Comparison of ENCODE assay signal across 9 cellular contexts in the genomic region with DNA sequence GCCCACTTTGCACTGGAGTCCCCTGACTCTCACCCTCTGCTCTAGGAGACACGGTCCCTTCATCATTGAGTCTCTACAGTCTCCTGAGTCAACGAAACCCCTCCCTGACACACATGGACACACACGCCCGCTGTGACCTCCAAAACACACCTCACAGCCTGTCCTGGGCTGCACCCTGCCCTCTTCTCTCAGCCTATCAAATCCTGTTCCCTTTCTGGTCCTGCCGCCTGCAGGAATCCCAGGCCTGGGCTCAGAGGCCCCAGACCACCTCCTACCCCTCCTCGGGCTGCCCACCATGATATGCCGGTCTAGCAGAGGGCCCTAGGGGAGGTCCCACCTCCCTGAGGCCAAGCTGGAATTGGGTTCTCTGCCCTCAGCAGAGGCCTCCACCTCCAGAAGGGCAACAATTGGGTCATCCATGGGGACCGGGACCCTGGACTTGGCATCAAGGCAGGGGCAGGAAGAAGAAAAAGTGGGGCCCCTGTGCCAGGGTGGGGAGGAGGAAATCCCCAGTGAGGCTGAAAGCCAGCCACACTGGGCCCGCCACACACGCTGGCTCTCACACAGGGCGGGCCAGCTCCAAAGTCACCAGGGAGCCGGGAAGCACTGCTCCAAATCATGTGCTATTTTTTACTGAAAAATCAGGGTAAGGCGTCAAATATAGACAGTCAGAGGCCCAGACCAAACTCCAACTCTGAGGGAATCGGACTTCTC. TPM values are rescaled to one million over a fixed set of nuclear protein-coding genes. Genes with fewer than 3 reads are reported as not detected.
DNase-seq lines count a peak whose midpoint lies in the region; ATAC-seq, FAIRE-seq and TF ChIP-seq lines count a peak whose summit lies in the region.
"Had no signal": no experiment of that assay in that cellular context is flagged by ENCODE, and none has a peak within 500 bp of the region (broad histone marks: within the 10 kb centered on the region; RNA-seq: fewer than 3 reads in every experiment).

No MANE protein-coding gene starts in this region.

- no TSS peak for BruUV-seq in endothelial cell of umbilical vein (replicated peaks; lab: Mats Ljungman, UMichigan)

- H3F3A ChIP-seq in OCI-LY1 (ENCODE audit: insufficient read depth, low read length), result no peaks in the 10 kb centered on the region

- peaks cover 0 to 76% (median 34%) of the 10 kb centered on the region in 4 donors for H3K4me1 Mint-ChIP-seq in CD4-positive, CD25-positive, alpha-beta regulatory T cell

- H3K9me3 ChIP-seq in CD4-positive, CD25-positive, alpha-beta regulatory T cell (ENCODE audit: control insufficient read depth in 2 of 2, low read length in 2 of 2), result no peaks in the 10 kb centered on the region
- no peaks in the 10 kb centered on the region for H3K9me3 ChIP-seq in OCI-LY1 (ENCODE audit: low read length)
- no peaks in the 10 kb centered on the region for H3K9me3 ChIP-seq in endothelial cell of umbilical vein (replicated peaks; ENCODE audit: control insufficient read depth, insufficient read depth, low read length)
- no peaks in the 10 kb centered on the region for H3K9me3 ChIP-seq in osteoblast (ENCODE audit: low read depth, low read length)

- ATAC-seq in CD4-positive, CD25-positive, alpha-beta regulatory T cell (ENCODE audit: low read depth in 2 of 2), result no peak
- ATAC-seq in HG03135 (IDR thresholded peaks at IDR 0.05; ENCODE audit: unreplicated experiment) (no peak), HG03432 (IDR thresholded peaks at IDR 0.05; ENCODE audit: unreplicated experiment) (no peak), GM19035 (IDR thresholded peaks at IDR 0.05; ENCODE audit: unreplicated experiment) (no peak)

- no peak for TF ChIP-seq POLR2A in endothelial cell of umbilical vein (IDR thresholded peaks at IDR 0.05; ENCODE audit: low read depth, low read length)

- CTCF ChIA-PET in endothelial cell of umbilical vein (lab: Charles Lee), result interaction anchor here (1.0 to 4.1 kb wide), 7 partner anchors 8 to 53 kb away, joined by 3 to 21 read pairs (median 5); a partner anchor contains a TSS

- dilution Hi-C loops in endothelial cell of umbilical vein (cut with MboI; ENCODE audit: extremely low pct_ligation_motif_present, low sequenced_read_pairs), result no loop called here

- peak overlapping the region; percentile 91 to 94 (median 93) for H3K4me3 Mint-ChIP-seq in CD4-positive, CD25-positive, alpha-beta regulatory T cell

- intact Hi-C loops in endothelial cell of umbilical vein (cut with micrococcal nuclease), result no loop called here

- H3K36me3 Mint-ChIP-seq in CD4-positive, CD25-positive, alpha-beta regulatory T cell, result peaks cover 22% of the 10 kb centered on the region

- H3K27ac ChIP-seq in CD4-positive, CD25-positive, alpha-beta regulatory T cell (ENCODE audit: insufficient read depth, low read length, poor library complexity, severe bottlenecking), result peak overlapping the region; percentile 71
- H3K27ac ChIP-seq in OCI-LY1 (ENCODE audit: low read depth, low read length, poor library complexity, severe bottlenecking) (peak overlapping the region; percentile 66), endothelial cell of umbilical vein (ENCODE audit: insufficient read depth, low read depth, low read length) (peak overlapping the region; percentile 19), osteoblast (ENCODE audit: low read depth, low read length) (peak overlapping the region; percentile 78)

- H3K4me3 ChIP-seq in CD4-positive, CD25-positive, alpha-beta regulatory T cell (ENCODE audit: low read depth, low read length), result peak overlapping the region; percentile 69
- peak overlapping the region; percentile 80 for H3K4me3 ChIP-seq in OCI-LY1 (ENCODE audit: low read depth, low read length, poor library complexity, severe bottlenecking)
- H3K4me3 ChIP-seq in endothelial cell of umbilical vein (replicated peaks in 1 of 3; ENCODE audit: insufficient read depth in 1 of 3, low read depth in 1 of 3, low read length in 3 of 3), result peak overlapping the region; percentile 9 to 82 (median 65)
- peak overlapping the region; percentile 84 for H3K4me3 ChIP-seq in osteoblast (ENCODE audit: insufficient read depth, low read length)

- no peaks in the 10 kb centered on the region for H3K9me2 ChIP-seq in OCI-LY1 (ENCODE audit: low read depth, low read length)

- H3K36me3 ChIP-seq in CD4-positive, CD25-positive, alpha-beta regulatory T cell (ENCODE audit: control insufficient read depth, insufficient read depth, low read length), result peaks cover 28% of the 10 kb centered on the region
- H3K36me3 ChIP-seq in OCI-LY1 (ENCODE audit: insufficient read depth, low read length), result peaks cover 36% of the 10 kb centered on the region
- H3K36me3 ChIP-seq in endothelial cell of umbilical vein (ENCODE audit: control insufficient read depth in 2 of 2, extremely low read depth in 1 of 2, insufficient read depth in 2 of 2, low read length in 2 of 2), result peaks cover 0 to 26% of the 10 kb centered on the region in 2 experiments
- peaks cover 34% of the 10 kb centered on the region for H3K36me3 ChIP-seq in osteoblast (ENCODE audit: insufficient read depth, low read length)

- H3K79me2 ChIP-seq in OCI-LY1 (ENCODE audit: insufficient read depth, low read length) (no peaks in the 10 kb centered on the region), endothelial cell of umbilical vein (ENCODE audit: control insufficient read depth, insufficient read depth, low read length) (peaks cover 78% of the 10 kb centered on the region), osteoblast (ENCODE audit: insufficient read depth, low read length) (peaks cover 87% of the 10 kb centered on the region)

- peaks cover 72% of the 10 kb centered on the region for H3K4me1 ChIP-seq in CD4-positive, CD25-positive, alpha-beta regulatory T cell (ENCODE audit: control insufficient read depth, insufficient read depth, low read length, poor library complexity, severe bottlenecking)
- H3K4me1 ChIP-seq in OCI-LY1 (ENCODE audit: insufficient read depth, low read length, severe bottlenecking), result peaks cover 30% of the 10 kb centered on the region
- H3K4me1 ChIP-seq in endothelial cell of umbilical vein (ENCODE audit: control insufficient read depth, extremely low read depth, insufficient read depth, low read length), result peaks cover 35% of the 10 kb centered on the region
- H3K4me1 ChIP-seq in osteoblast (ENCODE audit: insufficient read depth, low read length), result peaks cover 34% of the 10 kb centered on the region

- H2AFZ ChIP-seq in OCI-LY1 (ENCODE audit: low read length) (no peak overlapping the region), endothelial cell of umbilical vein (ENCODE audit: low read depth, low read length) (no peak overlapping the region), osteoblast (ENCODE audit: low read length) (no peak overlapping the region)

- H3K4me2 ChIP-seq in OCI-LY1 (ENCODE audit: low read length) (peak overlapping the region; percentile 69), endothelial cell of umbilical vein (ENCODE audit: insufficient read depth, low read length) (peak overlapping the region; percentile 82), osteoblast (ENCODE audit: insufficient read depth, low read length) (peak overlapping the region; percentile 95)

- peak overlapping the region; percentile 82 to 95 (median 92) for H3K27ac Mint-ChIP-seq in CD4-positive, CD25-positive, alpha-beta regulatory T cell

- H3K9me1 ChIP-seq in endothelial cell of umbilical vein (replicated peaks; ENCODE audit: control insufficient read depth, extremely low read depth, insufficient read depth, low read length), result no peaks in the 10 kb centered on the region

- FAIRE-seq in endothelial cell of umbilical vein (lab: Jason Lieb, UNC), result peak; percentile 21
- FAIRE-seq: islet of Langerhans had no signal

- POLR2A ChIA-PET in endothelial cell of umbilical vein (lab: Charles Lee), result no interaction called here

- TF ChIP-seq CTCF in OCI-LY1 (IDR thresholded peaks at IDR 0.05; ENCODE audit: low read length) (no peak), endothelial cell of umbilical vein (IDR thresholded peaks at IDR 0.05; ENCODE audit: extremely low read depth in 1 of 2, insufficient read depth in 1 of 2, low read depth in 1 of 2, low read length in 2 of 2) (no peak), osteoblast (IDR thresholded peaks at IDR 0.05; ENCODE audit: extremely low read depth, low read depth, low read length) (no peak)

- H3K9me3 Mint-ChIP-seq in CD4-positive, CD25-positive, alpha-beta regulatory T cell, result peaks cover 0 to 2% (median 0%) of the 10 kb centered on the region in 7 donors

- H3K27me3 Mint-ChIP-seq in CD4-positive, CD25-positive, alpha-beta regulatory T cell, result no peaks in the 10 kb centered on the region

- no peak for DNase-seq in CD4-positive, CD25-positive, alpha-beta regulatory T cell
- no peak for DNase-seq in endothelial cell of umbilical vein (ENCODE audit: low read depth, low spot score)
- peak; percentile 94 for DNase-seq in osteoblast (ENCODE audit: insufficient read length, low spot score, missing footprints)
- no peak for DNase-seq in NCI-H82 (lab: John Stamatoyannopoulos, UW)

- H3K9ac ChIP-seq in OCI-LY1 (ENCODE audit: low read length) (peak overlapping the region; percentile 93), endothelial cell of umbilical vein (replicated peaks; ENCODE audit: extremely low read depth, insufficient read depth, low read length) (peak overlapping the region; percentile 42)

- no peaks in the 10 kb centered on the region for H4K20me1 ChIP-seq in OCI-LY1 (ENCODE audit: insufficient read depth, low read length)
- no peaks in the 10 kb centered on the region for H4K20me1 ChIP-seq in endothelial cell of umbilical vein (replicated peaks; ENCODE audit: control insufficient read depth, extremely low read depth, insufficient read depth, low read length)
- H4K20me1 ChIP-seq in osteoblast (ENCODE audit: insufficient read depth, low read length), result peaks cover 64% of the 10 kb centered on the region

- H3K27me3 ChIP-seq in CD4-positive, CD25-positive, alpha-beta regulatory T cell (ENCODE audit: control insufficient read depth, insufficient read depth, low read length), result no peaks in the 10 kb centered on the region
- no peaks in the 10 kb centered on the region for H3K27me3 ChIP-seq in OCI-LY1 (ENCODE audit: insufficient read depth, low read length)
- H3K27me3 ChIP-seq in endothelial cell of umbilical vein (ENCODE audit: control insufficient read depth in 2 of 2, insufficient read depth in 2 of 2, low read length in 2 of 2), result no peaks in the 10 kb centered on the region
- H3K27me3 ChIP-seq in osteoblast (ENCODE audit: insufficient read depth, low read length), result no peaks in the 10 kb centered on the region

RNA-seq across cellular contexts. Expression of a gene that starts 3.4 kb away (rescaled TPM):
- 85.4 TPM for total RNA-seq in CD4-positive, CD25-positive, alpha-beta regulatory T cell
- polyA plus RNA-seq in CD4-positive, CD25-positive, alpha-beta regulatory T cell, result under 1 TPM; 0.41 to 0.55 (median 0.44) TPM
- 58.3 and 60.2 TPM in 2 replicates for total RNA-seq in endothelial cell of umbilical vein
- 17.7 and 20.1 TPM in 2 replicates for polyA plus RNA-seq in endothelial cell of umbilical vein
- polyA plus RNA-seq in endothelial cell of umbilical vein (2011; cell fraction: cytosol; rRNA removed), result 16.0 and 16.9 TPM in 2 replicates
- polyA plus RNA-seq in endothelial cell of umbilical vein (2011; cell fraction: nucleus; rRNA removed), result 34.5 and 47.2 TPM in 2 replicates
- polyA plus RNA-seq in endothelial cell of umbilical vein (2012), result 29.3 and 35.0 TPM in 2 replicates
- polyA minus RNA-seq in endothelial cell of umbilical vein, result 19.7 and 28.9 TPM in 2 replicates
- 23.5 TPM for polyA minus RNA-seq in endothelial cell of umbilical vein (2011; cell fraction: cytosol; rRNA and poly(A)+ RNA removed)
- polyA minus RNA-seq in endothelial cell of umbilical vein (2011; cell fraction: nucleus; rRNA and poly(A)+ RNA removed), result 7.6 and 14.2 TPM in 2 replicates
- 44.2 and 48.9 TPM in 2 replicates for total RNA-seq in osteoblast

RNA-seq across cellular contexts. Expression of a gene that starts 17.1 kb away (rescaled TPM):
- 0.96 TPM for total RNA-seq in CD4-positive, CD25-positive, alpha-beta regulatory T cell
- polyA plus RNA-seq in CD4-positive, CD25-positive, alpha-beta regulatory T cell, result under 1 TPM in 1 of 4 donors, not detected in 3; 0.09 TPM
- total RNA-seq in endothelial cell of umbilical vein, result 15.6 and 16.1 TPM in 2 replicates
- 6.8 and 9.6 TPM in 2 replicates for polyA plus RNA-seq in endothelial cell of umbilical vein
- polyA plus RNA-seq in endothelial cell of umbilical vein (2011; cell fraction: cytosol; rRNA removed), result 3.5 and 5.3 TPM in 2 replicates
- polyA plus RNA-seq in endothelial cell of umbilical vein (2011; cell fraction: nucleus; rRNA removed), result 18.2 and 24.4 TPM in 2 replicates
- polyA plus RNA-seq in endothelial cell of umbilical vein (2012), result 6.7 and 12.8 TPM in 2 replicates
- polyA minus RNA-seq in endothelial cell of umbilical vein, result 5.2 and 7.0 TPM in 2 replicates
- polyA minus RNA-seq in endothelial cell of umbilical vein (2011; cell fraction: cytosol; rRNA and poly(A)+ RNA removed), result not detected
- 5.3 and 9.3 TPM in 2 replicates for polyA minus RNA-seq in endothelial cell of umbilical vein (2011; cell fraction: nucleus; rRNA and poly(A)+ RNA removed)
- 2.5 and 2.7 TPM in 2 replicates for total RNA-seq in osteoblast

RNA-seq across cellular contexts. Expression of a gene that starts 18.7 kb away (rescaled TPM):
- not detected for total RNA-seq in CD4-positive, CD25-positive, alpha-beta regulatory T cell
- polyA plus RNA-seq in CD4-positive, CD25-positive, alpha-beta regulatory T cell, result not detected
- total RNA-seq in endothelial cell of umbilical vein, result not detected in 2 replicates
- not detected in 2 replicates for polyA plus RNA-seq in endothelial cell of umbilical vein
- polyA plus RNA-seq in endothelial cell of umbilical vein (2011; cell fraction: cytosol; rRNA removed), result not detected in 2 replicates
- polyA plus RNA-seq in endothelial cell of umbilical vein (2011; cell fraction: nucleus; rRNA removed), result not detected in 2 replicates
- not detected in 2 replicates for polyA plus RNA-seq in endothelial cell of umbilical vein (2012)
- polyA minus RNA-seq in endothelial cell of umbilical vein, result not detected in 2 replicates
- polyA minus RNA-seq in endothelial cell of umbilical vein (2011; cell fraction: cytosol; rRNA and poly(A)+ RNA removed), result not detected
- polyA minus RNA-seq in endothelial cell of umbilical vein (2011; cell fraction: nucleus; rRNA and poly(A)+ RNA removed), result not detected in 2 replicates
- total RNA-seq in osteoblast, result 0.29 TPM in 1 of 2 replicates, not detected in the other

RNA-seq across cellular contexts. Expression of a gene that starts 51.9 kb away (rescaled TPM):
- 25.2 TPM for total RNA-seq in CD4-positive, CD25-positive, alpha-beta regulatory T cell
- polyA plus RNA-seq in CD4-positive, CD25-positive, alpha-beta regulatory T cell, result 10 to 100 TPM; 42.1 to 65.2 (median 54.0) TPM
- total RNA-seq in endothelial cell of umbilical vein (17.4 and 21.3 TPM in 2 replicates), osteoblast (43.4 and 54.8 TPM in 2 replicates)
- 114 and 142 TPM in 2 replicates for polyA plus RNA-seq in endothelial cell of umbilical vein
- polyA plus RNA-seq in endothelial cell of umbilical vein (2011; cell fraction: cytosol; rRNA removed), result 55.0 and 58.8 TPM in 2 replicates
- 35.9 and 46.0 TPM in 2 replicates for polyA plus RNA-seq in endothelial cell of umbilical vein (2011; cell fraction: nucleus; rRNA removed)
- 18.9 and 24.0 TPM in 2 replicates for polyA plus RNA-seq in endothelial cell of umbilical vein (2012)
- 45.9 and 79.9 TPM in 2 replicates for polyA minus RNA-seq in endothelial cell of umbilical vein
- polyA minus RNA-seq in endothelial cell of umbilical vein (2011; cell fraction: cytosol; rRNA and poly(A)+ RNA removed), result 43.0 TPM
- 26.8 and 33.9 TPM in 2 replicates for polyA minus RNA-seq in endothelial cell of umbilical vein (2011; cell fraction: nucleus; rRNA and poly(A)+ RNA removed)

RNA-seq across cellular contexts. Expression of a gene that starts 54.3 kb away (rescaled TPM):
- 26.2 TPM for total RNA-seq in CD4-positive, CD25-positive, alpha-beta regulatory T cell
- not detected for polyA plus RNA-seq in CD4-positive, CD25-positive, alpha-beta regulatory T cell
- total RNA-seq in endothelial cell of umbilical vein, result 0.07 and 0.23 TPM in 2 replicates
- 0.02 and 0.07 TPM in 2 replicates for polyA plus RNA-seq in endothelial cell of umbilical vein
- 0.09 and 0.27 TPM in 2 replicates for polyA plus RNA-seq in endothelial cell of umbilical vein (2011; cell fraction: cytosol; rRNA removed)
- 0.34 and 2.0 TPM in 2 replicates for polyA plus RNA-seq in endothelial cell of umbilical vein (2011; cell fraction: nucleus; rRNA removed)
- polyA plus RNA-seq in endothelial cell of umbilical vein (2012), result 0.35 and 2.1 TPM in 2 replicates
- 0.19 and 0.38 TPM in 2 replicates for polyA minus RNA-seq in endothelial cell of umbilical vein
- polyA minus RNA-seq in endothelial cell of umbilical vein (2011; cell fraction: cytosol; rRNA and poly(A)+ RNA removed), result 18.7 TPM
- 0.14 and 1.6 TPM in 2 replicates for polyA minus RNA-seq in endothelial cell of umbilical vein (2011; cell fraction: nucleus; rRNA and poly(A)+ RNA removed)
- total RNA-seq in osteoblast, result 6,718 and 8,987 TPM in 2 replicates

Comparison
In these comparisons a context has a peak if more than half of its experiments do, and no peak if none do; other contexts are left out.
1. H3K27ac ChIP-seq: peak in every context shown above with its lines; median percentile 78 in osteoblast; 71 in CD4-positive, CD25-positive, alpha-beta regulatory T cell; 66 in OCI-LY1; 19 in endothelial cell of umbilical vein.